ENCODE assay signal across 1 cellular context in the genomic region with DNA sequence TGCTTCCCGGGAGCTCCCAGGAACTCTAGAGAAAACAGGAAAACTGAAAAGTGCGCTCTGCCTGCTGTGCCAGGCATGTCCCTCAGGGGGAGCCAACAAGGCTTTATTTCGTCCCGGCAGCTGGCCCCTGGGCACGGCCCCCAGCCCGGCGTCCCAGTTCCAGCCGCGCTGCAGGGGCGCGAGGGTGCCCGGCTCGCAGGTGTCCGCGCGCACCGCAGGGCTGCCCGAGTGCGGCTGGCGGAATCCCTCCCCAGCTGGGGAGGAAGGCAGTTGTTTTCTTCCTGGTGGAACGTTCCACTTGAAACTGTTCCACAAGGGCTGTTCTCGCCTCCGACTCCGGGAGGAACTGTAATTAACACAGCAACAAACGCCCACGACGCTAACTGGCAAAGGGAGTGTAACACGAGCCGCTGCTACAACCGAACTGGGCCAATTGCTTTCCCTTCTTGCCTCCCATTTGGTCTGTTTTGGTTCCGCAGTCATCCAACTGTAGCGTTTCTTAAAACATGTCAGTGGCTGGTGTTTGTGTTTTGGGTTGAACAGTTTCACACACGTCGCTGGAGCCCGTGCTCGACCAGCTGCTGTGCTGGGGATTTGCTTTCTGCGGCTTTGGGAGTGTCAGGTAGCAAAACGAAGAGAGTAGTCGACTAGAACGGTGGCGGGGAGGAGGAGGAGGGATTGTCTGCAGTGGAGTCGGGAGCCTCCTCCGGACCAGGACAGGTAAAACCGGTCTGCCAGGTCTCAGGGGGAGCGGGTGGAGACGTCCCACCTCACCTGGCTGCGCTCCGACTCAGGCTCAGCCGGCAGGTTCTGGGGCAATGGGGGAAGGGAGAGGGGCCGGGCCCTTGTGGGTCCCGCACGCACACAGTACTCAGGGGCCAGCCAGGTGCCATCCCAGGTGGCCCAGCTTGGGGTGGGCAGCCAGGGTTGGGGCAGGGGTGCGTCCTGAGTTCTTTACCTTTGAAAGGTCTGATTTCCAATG.
A peak's percentile ranks its signal among the peaks of the same experiment; 100 is the strongest.
TF ChIP-seq lines count a peak whose summit lies in the region.

No MANE protein-coding gene starts in this region.

TF ChIP-seq in K562, 482 proteins besides CTCF, POLR2A, EP300 and RAD21 (continued from another document and continues in another):
- TF ChIP-seq, protein P1, sequence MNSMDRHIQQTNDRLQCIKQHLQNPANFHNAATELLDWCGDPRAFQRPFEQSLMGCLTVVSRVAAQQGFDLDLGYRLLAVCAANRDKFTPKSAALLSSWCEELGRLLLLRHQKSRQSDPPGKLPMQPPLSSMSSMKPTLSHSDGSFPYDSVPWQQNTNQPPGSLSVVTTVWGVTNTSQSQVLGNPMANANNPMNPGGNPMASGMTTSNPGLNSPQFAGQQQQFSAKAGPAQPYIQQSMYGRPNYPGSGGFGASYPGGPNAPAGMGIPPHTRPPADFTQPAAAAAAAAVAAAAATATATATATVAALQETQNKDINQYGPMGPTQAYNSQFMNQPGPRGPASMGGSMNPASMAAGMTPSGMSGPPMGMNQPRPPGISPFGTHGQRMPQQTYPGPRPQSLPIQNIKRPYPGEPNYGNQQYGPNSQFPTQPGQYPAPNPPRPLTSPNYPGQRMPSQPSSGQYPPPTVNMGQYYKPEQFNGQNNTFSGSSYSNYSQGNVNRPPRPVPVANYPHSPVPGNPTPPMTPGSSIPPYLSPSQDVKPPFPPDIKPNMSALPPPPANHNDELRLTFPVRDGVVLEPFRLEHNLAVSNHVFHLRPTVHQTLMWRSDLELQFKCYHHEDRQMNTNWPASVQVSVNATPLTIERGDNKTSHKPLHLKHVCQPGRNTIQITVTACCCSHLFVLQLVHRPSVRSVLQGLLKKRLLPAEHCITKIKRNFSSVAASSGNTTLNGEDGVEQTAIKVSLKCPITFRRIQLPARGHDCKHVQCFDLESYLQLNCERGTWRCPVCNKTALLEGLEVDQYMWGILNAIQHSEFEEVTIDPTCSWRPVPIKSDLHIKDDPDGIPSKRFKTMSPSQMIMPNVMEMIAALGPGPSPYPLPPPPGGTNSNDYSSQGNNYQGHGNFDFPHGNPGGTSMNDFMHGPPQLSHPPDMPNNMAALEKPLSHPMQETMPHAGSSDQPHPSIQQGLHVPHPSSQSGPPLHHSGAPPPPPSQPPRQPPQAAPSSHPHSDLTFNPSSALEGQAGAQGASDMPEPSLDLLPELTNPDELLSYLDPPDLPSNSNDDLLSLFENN (IDR thresholded peaks at IDR 0.05; ENCODE audit: low read depth in 2 of 2, low read length in 2 of 2): no peak
- TF ChIP-seq ZNF212 (CRISPR knock-in tag; IDR thresholded peaks at IDR 0.05): no peak
- no peak for TF ChIP-seq ATF6 (CRISPR knock-in tag; IDR thresholded peaks at IDR 0.05)
- no peak for TF ChIP-seq ZNF717 (CRISPR knock-in tag; IDR thresholded peaks at IDR 0.05)
- TF ChIP-seq KAT2B (IDR thresholded peaks at IDR 0.05; ENCODE audit: low read depth, low read length): no peak
- TF ChIP-seq POLR2AphosphoS5 (IDR thresholded peaks at IDR 0.05; ENCODE audit: control insufficient read depth, insufficient read depth, low read depth, low read length): no peak
- no peak for TF ChIP-seq HNRNPLL (IDR thresholded peaks at IDR 0.05; ENCODE audit: low read depth, low read length, poor library complexity, severe bottlenecking)
- TF ChIP-seq, protein P2, sequence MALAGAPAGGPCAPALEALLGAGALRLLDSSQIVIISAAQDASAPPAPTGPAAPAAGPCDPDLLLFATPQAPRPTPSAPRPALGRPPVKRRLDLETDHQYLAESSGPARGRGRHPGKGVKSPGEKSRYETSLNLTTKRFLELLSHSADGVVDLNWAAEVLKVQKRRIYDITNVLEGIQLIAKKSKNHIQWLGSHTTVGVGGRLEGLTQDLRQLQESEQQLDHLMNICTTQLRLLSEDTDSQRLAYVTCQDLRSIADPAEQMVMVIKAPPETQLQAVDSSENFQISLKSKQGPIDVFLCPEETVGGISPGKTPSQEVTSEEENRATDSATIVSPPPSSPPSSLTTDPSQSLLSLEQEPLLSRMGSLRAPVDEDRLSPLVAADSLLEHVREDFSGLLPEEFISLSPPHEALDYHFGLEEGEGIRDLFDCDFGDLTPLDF (CRISPR knock-in tag; IDR thresholded peaks at IDR 0.05): no peak
- no peak for TF ChIP-seq FOS (IDR thresholded peaks at IDR 0.05; ENCODE audit: extremely low read depth, insufficient read length)
- TF ChIP-seq E2F3 (CRISPR knock-in tag; IDR thresholded peaks at IDR 0.05): peak; percentile 40; the same call in 1 of the 2 replicates
- TF ChIP-seq ERF (CRISPR knock-in tag; IDR thresholded peaks at IDR 0.05): no peak; the same call in 1 of the 2 replicates
- no peak for TF ChIP-seq ASH1L (IDR thresholded peaks at IDR 0.05; ENCODE audit: borderline replicate concordance, low read depth, partially characterized antibody)
- no peak for TF ChIP-seq CBX3 (IDR thresholded peaks at IDR 0.05; ENCODE audit: borderline replicate concordance in 1 of 2, low read length in 2 of 2)
- no peak for TF ChIP-seq TARDBP (IDR thresholded peaks at IDR 0.05)
- TF ChIP-seq MTA3 (IDR thresholded peaks at IDR 0.05; ENCODE audit: borderline replicate concordance): peak; percentile 73; the same call in 1 of the 2 replicates
- TF ChIP-seq ZBTB12 (CRISPR knock-in tag; IDR thresholded peaks at IDR 0.05): no peak
- TF ChIP-seq SMAD3 (CRISPR knock-in tag; conservative IDR thresholded peaks at IDR 0.05): no peak
- no peak for TF ChIP-seq MECOM (CRISPR knock-in tag; IDR thresholded peaks at IDR 0.05)
- TF ChIP-seq, protein P3, sequence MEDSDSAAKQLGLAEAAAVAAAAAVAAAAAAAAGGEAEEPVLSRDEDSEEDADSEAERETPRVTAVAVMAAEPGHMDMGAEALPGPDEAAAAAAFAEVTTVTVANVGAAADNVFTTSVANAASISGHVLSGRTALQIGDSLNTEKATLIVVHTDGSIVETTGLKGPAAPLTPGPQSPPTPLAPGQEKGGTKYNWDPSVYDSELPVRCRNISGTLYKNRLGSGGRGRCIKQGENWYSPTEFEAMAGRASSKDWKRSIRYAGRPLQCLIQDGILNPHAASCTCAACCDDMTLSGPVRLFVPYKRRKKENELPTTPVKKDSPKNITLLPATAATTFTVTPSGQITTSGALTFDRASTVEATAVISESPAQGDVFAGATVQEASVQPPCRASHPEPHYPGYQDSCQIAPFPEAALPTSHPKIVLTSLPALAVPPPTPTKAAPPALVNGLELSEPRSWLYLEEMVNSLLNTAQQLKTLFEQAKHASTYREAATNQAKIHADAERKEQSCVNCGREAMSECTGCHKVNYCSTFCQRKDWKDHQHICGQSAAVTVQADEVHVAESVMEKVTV (CRISPR knock-in tag; IDR thresholded peaks at IDR 0.05): peak; percentile 43; the same call in 1 of the 2 replicates
- TF ChIP-seq ZNF589 (CRISPR knock-in tag; IDR thresholded peaks at IDR 0.05; ENCODE audit: low read depth): no peak
- no peak for TF ChIP-seq ZNF449 (CRISPR knock-in tag; IDR thresholded peaks at IDR 0.05)
- TF ChIP-seq CREB5 (CRISPR knock-in tag; IDR thresholded peaks at IDR 0.05): no peak
- TF ChIP-seq SMAD4 (CRISPR knock-in tag; conservative IDR thresholded peaks at IDR 0.05): peak; percentile 72; the same call in 1 of the 2 replicates
- TF ChIP-seq HMG20B (CRISPR knock-in tag; IDR thresholded peaks at IDR 0.05): no peak
- peak; percentile 29; the same call in 1 of the 2 replicates for TF ChIP-seq PHF8 (IDR thresholded peaks at IDR 0.05; ENCODE audit: borderline replicate concordance, low read length)
- no peak for TF ChIP-seq SOX6 (IDR thresholded peaks at IDR 0.05)
- no peak for TF ChIP-seq ZNF384 (IDR thresholded peaks at IDR 0.05; ENCODE audit: low read depth, low read length)
- no peak for TF ChIP-seq RBM22 (IDR thresholded peaks at IDR 0.05; ENCODE audit: low read depth, low read length, poor library complexity, severe bottlenecking)
- TF ChIP-seq ZKSCAN1 (IDR thresholded peaks at IDR 0.05; ENCODE audit: low read depth, low read length): no peak
- no peak for TF ChIP-seq FOXM1 (IDR thresholded peaks at IDR 0.05; ENCODE audit: low read depth)
- TF ChIP-seq FOXM1 (CRISPR knock-in tag; IDR thresholded peaks at IDR 0.05; ENCODE audit: low read depth): no peak
- TF ChIP-seq ZNF592 (IDR thresholded peaks at IDR 0.05): no peak
- TF ChIP-seq, protein P4, sequence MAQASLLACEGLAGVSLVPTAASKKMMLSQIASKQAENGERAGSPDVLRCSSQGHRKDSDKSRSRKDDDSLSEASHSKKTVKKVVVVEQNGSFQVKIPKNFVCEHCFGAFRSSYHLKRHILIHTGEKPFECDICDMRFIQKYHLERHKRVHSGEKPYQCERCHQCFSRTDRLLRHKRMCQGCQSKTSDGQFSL (CRISPR knock-in tag; IDR thresholded peaks at IDR 0.05): no peak
- TF ChIP-seq, protein P4 (tag; IDR thresholded peaks at IDR 0.05): no peak
- TF ChIP-seq HDAC2 (IDR thresholded peaks at IDR 0.05): no peak
- TF ChIP-seq SREBF1 (IDR thresholded peaks at IDR 0.05; ENCODE audit: borderline replicate concordance, low read depth, low read length): 0 out of 2 replicates have a peak, but pooled peaks have one; percentile 12
- no peak for TF ChIP-seq NCOA6 (IDR thresholded peaks at IDR 0.05)
- no peak for TF ChIP-seq THAP7 (CRISPR knock-in tag; IDR thresholded peaks at IDR 0.05)
